23 cellular contexts compared by ENCODE assay signal in genomic region chr7:117764031-117764430, GRCh38.
"Had no signal": no experiment of that assay in that cellular context is flagged by ENCODE, and none has a peak within 500 bp of the region (broad histone marks: within the 10 kb centered on the region; RNA-seq: fewer than 3 reads in every experiment).

No MANE protein-coding gene starts in this region.

- FAIRE-seq: HepG2, K562, RCC 7860 had no signal

- DNase-seq: Kasumi-1, MM.1S, NCI-H1092 treated with DMSO at 0.1 percent for 48 hours, NCI-H1436, NCI-H187, NCI-H2029, NCI-H2081 treated with DMSO at 0.1 percent for 48 hours, NCI-H2171 treated with DMSO at 0.1 percent for 48 hours, NCI-H345, NCI-H446 treated with DMSO at 0.1 percent for 48 hours, NCI-H510A treated with DMSO at 0.1 percent for 48 hours, NCI-H526 treated with DMSO at 0.1 percent for 48 hours, NCI-H774, Right ventricle myocardium superior, RPMI8226, SIG-M5, SK-N-SH, T-helper 1 cell, T-helper 17 cell had no signal

- H3K27ac Mint-ChIP-seq: T-helper 17 cell had no signal

- ATAC-seq: HepG2, K562, T-helper 17 cell had no signal

- H3K4me3 Mint-ChIP-seq: IgD-negative memory B cell, T-helper 17 cell had no signal

- H3K36me3 Mint-ChIP-seq: IgD-negative memory B cell had no signal

- H3K4me1 Mint-ChIP-seq: IgD-negative memory B cell, T-helper 17 cell had no signal
